Comparison of ENCODE assay signal across 20 cellular contexts in the genomic region with DNA sequence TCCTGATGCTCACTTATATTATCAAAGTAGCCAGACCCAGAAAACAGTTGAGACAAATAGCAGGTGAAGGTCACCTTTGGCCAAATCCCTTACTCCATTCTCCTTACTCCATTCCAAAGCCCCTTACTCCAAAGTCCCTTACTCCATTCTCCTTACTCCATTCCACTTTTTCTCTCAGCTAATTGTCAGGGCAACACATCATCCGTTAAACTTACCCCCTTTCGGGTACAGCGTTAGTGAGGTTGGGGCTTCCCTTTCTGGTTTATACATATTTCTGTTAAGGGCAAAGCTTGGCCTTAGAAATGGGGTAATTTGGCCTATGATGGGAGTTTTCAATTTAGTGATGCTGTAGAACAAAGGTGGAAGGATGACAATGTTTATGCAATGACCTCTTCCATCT.
DNase-seq lines count a peak whose midpoint lies in the region; ATAC-seq, FAIRE-seq and TF ChIP-seq lines count a peak whose summit lies in the region.
"Had no signal": no experiment of that assay in that cellular context is flagged by ENCODE, and none has a peak within 500 bp of the region (broad histone marks: within the 10 kb centered on the region; RNA-seq: fewer than 3 reads in every experiment).

No MANE protein-coding gene starts in this region.

- H3K27ac Mint-ChIP-seq in activated CD8-positive, alpha-beta memory T cell treated with anti-CD3 and anti-CD28 coated beads, Interleukin-2, amount 10 ng/mL, durations not matched to agents 7 days and 5 days, result peak overlapping the region; percentile 90
- peak overlapping the region; percentile 36 for H3K27ac Mint-ChIP-seq in activated CD8-positive, alpha-beta T cell treated with anti-CD3 and anti-CD28 coated beads for 36 hours
- H3K27ac Mint-ChIP-seq in endodermal cell, result no peak overlapping the region
- H3K27ac Mint-ChIP-seq: B cell, GM23338 had no signal

- H3K4me3 ChIP-seq in endodermal cell (ENCODE audit: low read length) (no peak overlapping the region), mucosa of descending colon (no peak overlapping the region)
- H3K4me3 ChIP-seq: A549, GM23338 had no signal

- H3K36me3 Mint-ChIP-seq in activated CD8-positive, alpha-beta memory T cell treated with anti-CD3 and anti-CD28 coated beads, Interleukin-2, amount 10 ng/mL, durations not matched to agents 7 days and 5 days, result peaks cover 12% of the 10 kb centered on the region
- H3K36me3 Mint-ChIP-seq in activated CD8-positive, alpha-beta T cell treated with anti-CD3 and anti-CD28 coated beads for 36 hours (ENCODE audit: low read depth), result peaks cover 2% of the 10 kb centered on the region
- H3K36me3 Mint-ChIP-seq in endodermal cell (ENCODE audit: low read depth), result no peaks in the 10 kb centered on the region
- H3K36me3 Mint-ChIP-seq: CD14-positive monocyte had no signal

- H3K9ac ChIP-seq in endodermal cell (ENCODE audit: extremely low read depth, low read length, poor library complexity, severe bottlenecking), result no peak overlapping the region
- H3K9ac ChIP-seq: KMS-11 had no signal

- no peaks in the 10 kb centered on the region for H3K9me3 Mint-ChIP-seq in activated CD8-positive, alpha-beta memory T cell treated with anti-CD3 and anti-CD28 coated beads, Interleukin-2, amount 10 ng/mL, durations not matched to agents 7 days and 5 days (ENCODE audit: low read depth)
- peaks cover 3% of the 10 kb centered on the region for H3K9me3 Mint-ChIP-seq in activated CD8-positive, alpha-beta T cell treated with anti-CD3 and anti-CD28 coated beads for 36 hours
- H3K9me3 Mint-ChIP-seq in endodermal cell, result peaks cover 9% of the 10 kb centered on the region

- H3K4me1 Mint-ChIP-seq in activated CD8-positive, alpha-beta memory T cell treated with anti-CD3 and anti-CD28 coated beads, Interleukin-2, amount 10 ng/mL, durations not matched to agents 7 days and 5 days, result peaks cover 68% of the 10 kb centered on the region
- peaks cover 51% of the 10 kb centered on the region for H3K4me1 Mint-ChIP-seq in activated CD8-positive, alpha-beta T cell treated with anti-CD3 and anti-CD28 coated beads for 36 hours (ENCODE audit: low read depth)
- H3K4me1 Mint-ChIP-seq in endodermal cell, result peaks cover 15% of the 10 kb centered on the region

- no peaks in the 10 kb centered on the region for H3K27me3 Mint-ChIP-seq in activated CD8-positive, alpha-beta memory T cell treated with anti-CD3 and anti-CD28 coated beads, Interleukin-2, amount 10 ng/mL, durations not matched to agents 7 days and 5 days
- no peaks in the 10 kb centered on the region for H3K27me3 Mint-ChIP-seq in activated CD8-positive, alpha-beta T cell treated with anti-CD3 and anti-CD28 coated beads for 36 hours
- peaks cover 13% of the 10 kb centered on the region for H3K27me3 Mint-ChIP-seq in endodermal cell (ENCODE audit: insufficient read depth)
- H3K27me3 Mint-ChIP-seq: B cell had no signal

- H3K27ac ChIP-seq in endodermal cell (ENCODE audit: low read depth, low read length), result no peak overlapping the region
- H3K27ac ChIP-seq: A549, KMS-11 had no signal

- TF ChIP-seq CTCF in activated CD8-positive, alpha-beta T cell treated with anti-CD3 and anti-CD28 coated beads for 36 hours (IDR thresholded peaks at IDR 0.05), result no peak
- TF ChIP-seq CTCF in endodermal cell (conservative IDR thresholded peaks at IDR 0.05), result no peak
- no peak for TF ChIP-seq CTCF in mucosa of descending colon (IDR thresholded peaks at IDR 0.05)

- intact Hi-C loops in activated CD8-positive, alpha-beta T cell treated with anti-CD3 and anti-CD28 coated beads for 36 hours (cut with micrococcal nuclease), result no loop called here
- intact Hi-C loops in mucosa of descending colon (cut with DNase I, micrococcal nuclease), result no loop called here

- H3K9me3 ChIP-seq in endodermal cell (ENCODE audit: control insufficient read depth, low read length) (no peaks in the 10 kb centered on the region), mucosa of descending colon (no peaks in the 10 kb centered on the region)
- H3K9me3 ChIP-seq: A549 had no signal

- FAIRE-seq in GM18507 (lab: Jason Lieb, UNC), result peak; percentile 15
- FAIRE-seq: A549, G401.6, RCC 7860 had no signal

- 84% methylated on average over 3 of the region's 3 CpGs; no CpG with 5 or more reads in 1 of the 2 experiments for WGBS in endodermal cell (ENCODE audit: insufficient coverage in 1 of 2, insufficient read length in 1 of 2), 2 experiments

- H3K4me3 Mint-ChIP-seq in activated CD8-positive, alpha-beta memory T cell treated with anti-CD3 and anti-CD28 coated beads, Interleukin-2, amount 10 ng/mL, durations not matched to agents 7 days and 5 days, result no peak overlapping the region
- H3K4me3 Mint-ChIP-seq in activated CD8-positive, alpha-beta T cell treated with anti-CD3 and anti-CD28 coated beads for 36 hours, result no peak overlapping the region
- H3K4me3 Mint-ChIP-seq in endodermal cell, result no peak overlapping the region
- H3K4me3 Mint-ChIP-seq: B cell, GM23338 had no signal

- H3K36me3 ChIP-seq in endodermal cell (ENCODE audit: control insufficient read depth, insufficient read depth, low read length) (no peaks in the 10 kb centered on the region), mucosa of descending colon (ENCODE audit: low read depth) (no peaks in the 10 kb centered on the region)

- no peaks in the 10 kb centered on the region for H3K4me1 ChIP-seq in endodermal cell (ENCODE audit: control insufficient read depth, insufficient read depth, low read length)
- peaks cover 3% of the 10 kb centered on the region for H3K4me1 ChIP-seq in mucosa of descending colon (ENCODE audit: low read depth)
- H3K4me1 ChIP-seq: A549 had no signal

- ATAC-seq in activated CD8-positive, alpha-beta memory T cell treated with anti-CD3 and anti-CD28 coated beads, Interleukin-2, amount 10 ng/mL, durations not matched to agents 7 days and 5 days, result no peak
- ATAC-seq in activated CD8-positive, alpha-beta T cell treated with anti-CD3 and anti-CD28 coated beads for 36 hours, result no peak
- ATAC-seq in mucosa of descending colon, result no peak
- ATAC-seq: A549, GM23338, HCT116 had no signal

- no peak for DNase-seq in activated CD8-positive, alpha-beta memory T cell treated with anti-CD3 and anti-CD28 coated beads, Interleukin-2, amount 10 ng/mL, durations not matched to agents 7 days and 5 days
- DNase-seq in activated CD8-positive, alpha-beta memory T cell treated with anti-CD3 and anti-CD28 coated beads, Interleukin-2, amount 50 U/mL, for 4 hours, result no peak
- DNase-seq in GM18507 (ENCODE audit: extremely low spot score, insufficient read length, low read depth) (no peak), endodermal cell (peak; percentile 13), NCI-H2227 (lab: John Stamatoyannopoulos, UW; ENCODE audit: unreplicated experiment) (no peak), mucosa of descending colon (no peak)
- no peak for DNase-seq in activated CD8-positive, alpha-beta T cell treated with anti-CD3 and anti-CD28 coated beads for 36 hours
- DNase-seq: NCI-H1417, NCI-H1694 treated with DMSO at 0.1 percent for 48 hours, NCI-H446 treated with DMSO at 0.1 percent for 48 hours, NCI-H526 treated with DMSO at 0.1 percent for 48 hours, OCI-M1 had no signal

- POLR2A ChIA-PET in activated CD8-positive, alpha-beta T cell treated with anti-CD3 and anti-CD28 coated beads for 36 hours (lab: Charles Lee), result interaction anchor here (1.1 to 3.8 kb wide), 4 partner anchors 15 to 109 kb away, joined by 3 to 21 read pairs (median 3); no protein-coding TSS in a partner anchor

- H3K27me3 ChIP-seq in endodermal cell (ENCODE audit: control insufficient read depth, insufficient read depth, low read length, poor library complexity, severe bottlenecking), result peaks cover 15% of the 10 kb centered on the region

- CTCF ChIA-PET in activated CD8-positive, alpha-beta memory T cell treated with anti-CD3 and anti-CD28 coated beads, Interleukin-2, amount 10 ng/mL, durations not matched to agents 7 days and 5 days (lab: Charles Lee), result interaction anchor here (1.2 to 2.8 kb wide), 5 partner anchors 12 to 54 kb away, joined by 3 to 12 read pairs (median 5); no protein-coding TSS in a partner anchor
- CTCF ChIA-PET in activated CD8-positive, alpha-beta T cell treated with anti-CD3 and anti-CD28 coated beads for 36 hours (lab: Charles Lee), result interaction anchor here (1.1 to 2.4 kb wide), 5 partner anchors 15 to 115 kb away, joined by 4 to 11 read pairs (median 6); no protein-coding TSS in a partner anchor
